Comparison of ENCODE assay signal across 17 cellular contexts in genomic region chr16:69821844-69822173, GRCh38.
"Had no signal": no experiment of that assay in that cellular context is flagged by ENCODE, and none has a peak within 500 bp of the region (broad histone marks: within the 10 kb centered on the region; RNA-seq: fewer than 3 reads in every experiment).

No MANE protein-coding gene starts in this region.

- H3K4me1 ChIP-seq: breast epithelium, parathyroid adenoma had no signal

- H3K9me3 Mint-ChIP-seq: activated naive CD8-positive, alpha-beta T cell treated with anti-CD3 and anti-CD28 coated beads, Interleukin-2, amount 10 ng/mL, durations not matched to agents 7 days and 5 days; dendritic cell treated with granulocyte-macrophage colony-stimulating factor and Interleukin-4, amounts not matched to agents 40 ng/mL and 50 ng/mL, for 4 days; effector memory CD8-positive, alpha-beta T cell had no signal

- H3K9me3 ChIP-seq: breast epithelium, suprapubic skin had no signal

- H3K27me3 ChIP-seq: breast epithelium, suprapubic skin had no signal

- H3K27ac ChIP-seq: parathyroid adenoma, SK-N-MC, suprapubic skin had no signal

- H3K4me1 Mint-ChIP-seq: activated CD4-positive, alpha-beta T cell treated with anti-CD3 and anti-CD28 coated beads for 36 hours had no signal

- DNase-seq: activated CD4-positive, alpha-beta T cell treated with anti-CD3 and anti-CD28 coated beads for 36 hours; activated CD4-positive, alpha-beta T cell treated with anti-CD3 and anti-CD28 coated beads, Interleukin-2, amount 50 U/mL, for 48 hours; activated gamma-delta T cell; activated naive CD8-positive, alpha-beta T cell treated with anti-CD3 and anti-CD28 coated beads, Interleukin-2, amount 10 ng/mL, durations not matched to agents 7 days and 5 days; effector memory CD8-positive, alpha-beta T cell; left cardiac atrium; mesendoderm; naive thymus-derived CD8-positive, alpha-beta T cell; stimulated activated CD4-positive, alpha-beta T cell treated with anti-CD3 and anti-CD28 coated beads, Interleukin-12 subunit alpha, Interleukin-12 subunit beta, amount 100 ng/mL, for 4 hours; stimulated activated CD4-positive, alpha-beta T cell treated with anti-CD3 and anti-CD28 coated beads, Interleukin-1b, Interleukin-23, amount 100 ng/mL, for 48 hours; stimulated activated CD8-positive, alpha-beta memory T cell treated with anti-CD3 and anti-CD28 coated beads, Interleukin-4, amount 100 ng/mL, for 48 hours; stimulated activated naive CD4-positive, alpha-beta T cell treated with Interleukin-2 at 50 U/mL for 16 hours had no signal

- H2AFZ ChIP-seq: parathyroid adenoma had no signal

- H3K36me3 ChIP-seq: breast epithelium, suprapubic skin had no signal

- H3K4me3 Mint-ChIP-seq: activated CD4-positive, alpha-beta T cell treated with anti-CD3 and anti-CD28 coated beads for 36 hours; activated naive CD8-positive, alpha-beta T cell treated with anti-CD3 and anti-CD28 coated beads, Interleukin-2, amount 10 ng/mL, durations not matched to agents 7 days and 5 days; dendritic cell treated with granulocyte-macrophage colony-stimulating factor and Interleukin-4, amounts not matched to agents 40 ng/mL and 50 ng/mL, for 4 days; effector memory CD8-positive, alpha-beta T cell; naive thymus-derived CD8-positive, alpha-beta T cell had no signal

- H3K27me3 Mint-ChIP-seq: activated CD4-positive, alpha-beta T cell treated with anti-CD3 and anti-CD28 coated beads for 36 hours; activated naive CD8-positive, alpha-beta T cell treated with anti-CD3 and anti-CD28 coated beads, Interleukin-2, amount 10 ng/mL, durations not matched to agents 7 days and 5 days; dendritic cell treated with granulocyte-macrophage colony-stimulating factor and Interleukin-4, amounts not matched to agents 40 ng/mL and 50 ng/mL, for 4 days; effector memory CD8-positive, alpha-beta T cell; naive thymus-derived CD8-positive, alpha-beta T cell had no signal

- ATAC-seq: activated CD4-positive, alpha-beta T cell treated with anti-CD3 and anti-CD28 coated beads for 36 hours; effector memory CD8-positive, alpha-beta T cell; left cardiac atrium; naive thymus-derived CD8-positive, alpha-beta T cell had no signal

- H3K4me3 ChIP-seq: SK-N-MC had no signal

- H3K27ac Mint-ChIP-seq: activated CD4-positive, alpha-beta T cell treated with anti-CD3 and anti-CD28 coated beads for 36 hours; dendritic cell treated with granulocyte-macrophage colony-stimulating factor and Interleukin-4, amounts not matched to agents 40 ng/mL and 50 ng/mL, for 4 days had no signal
